ENCODE assay signal across 13 cellular contexts in genomic region chr20:41497186-41497895, GRCh38.
"Had no signal": no experiment of that assay in that cellular context is flagged by ENCODE, and none has a peak within 500 bp of the region (broad histone marks: within the 10 kb centered on the region; RNA-seq: fewer than 3 reads in every experiment).

No MANE protein-coding gene starts in this region.

- H3K4me3 ChIP-seq: breast epithelium, lower lobe of right lung, skin epidermis, tibial artery had no signal

- H3K36me3 ChIP-seq: breast epithelium had no signal

- H3K4me1 ChIP-seq: breast epithelium, lower lobe of right lung, tibial artery had no signal

- ATAC-seq: activated T-cell treated with anti-CD3 and anti-CD28 coated beads, Interleukin-2, amount 50 U/mL, for 4 hours; esophagus mucosa; lower lobe of right lung had no signal

- H3K9me3 ChIP-seq: breast epithelium, lower lobe of right lung, tibial artery had no signal

- H3K27me3 ChIP-seq: breast epithelium, tibial artery had no signal

- DNase-seq: activated CD4-positive, alpha-beta T cell treated with anti-CD3 and anti-CD28 coated beads, Interleukin-2, amount 50 U/mL, for 4 hours; activated CD4-positive, CD25-positive, alpha-beta regulatory T cell treated with anti-CD3 and anti-CD28 coated beads, Interleukin-2, amount 50 U/mL, for 72 hours; activated effector memory CD4-positive, alpha-beta T cell treated with anti-CD3 and anti-CD28 coated beads, Interleukin-2, amount 50 U/mL, for 16 hours; activated naive CD8-positive, alpha-beta T cell treated with anti-CD3 and anti-CD28 coated beads for 36 hours; activated T-cell treated with anti-CD3 and anti-CD28 coated beads, Interleukin-2, amount 50 U/mL, for 4 hours; aorta; lower lobe of right lung; midbrain; posterior cingulate gyrus; tibial artery had no signal

- H3K27ac ChIP-seq: breast epithelium, lower lobe of right lung, skin epidermis, tibial artery had no signal
